Comparison of ENCODE assay signal across 18 cellular contexts in the genomic region with DNA sequence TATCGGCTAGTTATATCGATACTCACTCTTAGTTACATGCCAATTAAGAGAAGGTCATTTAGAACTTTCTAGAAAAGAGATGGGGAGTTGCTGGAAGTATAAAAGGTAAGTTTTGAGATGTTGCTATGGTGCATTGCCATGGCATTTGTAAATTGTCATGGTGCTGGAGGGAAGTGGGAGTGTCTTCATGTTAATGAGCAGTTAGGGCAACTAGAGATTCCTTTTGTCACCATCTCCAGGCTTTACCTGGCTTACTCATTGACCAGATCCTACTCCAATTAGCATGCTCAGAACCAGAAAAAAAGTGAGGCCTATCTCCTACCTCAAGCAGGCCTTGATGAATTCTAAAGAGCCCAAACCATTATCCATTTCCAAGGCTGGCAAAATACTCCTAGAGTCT.
DNase-seq lines count a peak whose midpoint lies in the region; ATAC-seq, FAIRE-seq and TF ChIP-seq lines count a peak whose summit lies in the region.
"Had no signal": no experiment of that assay in that cellular context is flagged by ENCODE, and none has a peak within 500 bp of the region (broad histone marks: within the 10 kb centered on the region; RNA-seq: fewer than 3 reads in every experiment).

No MANE protein-coding gene starts in this region.

- H4K8ac ChIP-seq in mesendoderm (ENCODE audit: low read depth, low read length) = no peak overlapping the region

- H3K56ac ChIP-seq in mesendoderm (ENCODE audit: low read length) = no peak overlapping the region

- peak; percentile 4 for FAIRE-seq in HTR-8/SVneo (lab: Jason Lieb, UNC)
- FAIRE-seq: A204.1, GM12878 had no signal

- no peaks in the 10 kb centered on the region for H3K79me1 ChIP-seq in mesendoderm (ENCODE audit: low read length)

- no peak overlapping the region for H2BK15ac ChIP-seq in mesendoderm (replicated peaks; ENCODE audit: low read depth)

- H4K5ac ChIP-seq in mesendoderm (ENCODE audit: low read length) = no peak overlapping the region

- no peaks in the 10 kb centered on the region for H3K27me3 ChIP-seq in mesendoderm (ENCODE audit: insufficient read depth, low read length, poor library complexity)

- H3K27ac ChIP-seq in mesendoderm (ENCODE audit: low read depth, low read length) = no peak overlapping the region
- H3K27ac ChIP-seq: C4-2B had no signal

- no peak overlapping the region for H3K4me3 ChIP-seq in mesendoderm (ENCODE audit: low read length)
- H3K4me3 ChIP-seq: GM12878 had no signal

- peaks cover 10% of the 10 kb centered on the region; the same call in 1 of the 2 replicates for H3K9me3 Mint-ChIP-seq in WTC11
- H3K9me3 Mint-ChIP-seq: CD4-positive, alpha-beta T cell had no signal

- H2BK120ac ChIP-seq in mesendoderm (ENCODE audit: low read depth, low read length) = no peak overlapping the region

- CTCF ChIA-PET in WTC11 (lab: Charles Lee) = no interaction called here

- no peak overlapping the region for H3K18ac ChIP-seq in mesendoderm (ENCODE audit: low read length)

- no peaks in the 10 kb centered on the region for H3K4me1 ChIP-seq in mesendoderm (ENCODE audit: control insufficient read depth, low read depth, low read length)
- H3K4me1 ChIP-seq: Caco-2 had no signal

- peaks cover 2% of the 10 kb centered on the region for H3K4me1 Mint-ChIP-seq in WTC11

- no peak overlapping the region for H3K4me2 ChIP-seq in mesendoderm (ENCODE audit: low read length)

- H3K36me3 Mint-ChIP-seq in WTC11 = no peaks in the 10 kb centered on the region

- H3K23ac ChIP-seq in mesendoderm (ENCODE audit: low read length) = no peak overlapping the region

- no peaks in the 10 kb centered on the region for H3K36me3 ChIP-seq in mesendoderm (ENCODE audit: control insufficient read depth, insufficient read depth, low read length)

- H3K4me3 Mint-ChIP-seq in WTC11 = no peak overlapping the region
- H3K4me3 Mint-ChIP-seq: CD4-positive, alpha-beta T cell had no signal

- H2AK5ac ChIP-seq in mesendoderm (ENCODE audit: low read length) = no peak overlapping the region

- no peaks in the 10 kb centered on the region for H3K79me2 ChIP-seq in mesendoderm (ENCODE audit: control insufficient read depth, insufficient read depth, low read length)

- peak; percentile 78 for ATAC-seq in WTC11
- ATAC-seq: GM12878 had no signal

- H3K27ac Mint-ChIP-seq in WTC11 = no peak overlapping the region
- H3K27ac Mint-ChIP-seq: CD4-positive, alpha-beta T cell had no signal

- TF ChIP-seq CTCF in WTC11 (IDR thresholded peaks at IDR 0.05) = no peak

- no peak overlapping the region for H2BK5ac ChIP-seq in mesendoderm (ENCODE audit: low read length)

- no peak overlapping the region for H3K9ac ChIP-seq in mesendoderm (ENCODE audit: low read length)

- POLR2A ChIA-PET in WTC11 (lab: Charles Lee) = no interaction called here

- DNase-seq in HTR-8/SVneo (ENCODE audit: insufficient read length, low spot score) = no peak
- no peak for DNase-seq in WTC11 (ENCODE audit: low spot score)
- DNase-seq in mesendoderm = peak; percentile 55
- DNase-seq in AG08395 (ENCODE audit: low spot score) = no peak
- no peak for DNase-seq in activated naive CD4-positive, alpha-beta T cell (lab: John Stamatoyannopoulos, UW)
- DNase-seq in DMS 273 (lab: John Stamatoyannopoulos, UW; ENCODE audit: unreplicated experiment) = no peak
- DNase-seq: ACHN; AML-193; Caco-2; CD4-positive, alpha-beta T cell; DMS79 treated with DMSO at 0.1 percent for 48 hours; EL; GOT3; H7; KBM-7 had no signal

- H3K27me3 Mint-ChIP-seq in WTC11 (ENCODE audit: low read depth) = no peaks in the 10 kb centered on the region
- H3K27me3 Mint-ChIP-seq: CD4-positive, alpha-beta T cell had no signal

- H3K4ac ChIP-seq in mesendoderm (ENCODE audit: low read depth, low read length) = no peak overlapping the region

- WGBS in mesendoderm (ENCODE audit: extremely low coverage, insufficient coverage, low lambda C conversion rate) = no CpG with 5 or more reads among the region's 2 CpGs

TF ChIP-seq in WTC11, 78 proteins besides CTCF, POLR2A, EP300 and RAD21:
- no peak for TF ChIP-seq CREM (CRISPR knock-in tag; IDR thresholded peaks at IDR 0.05)
- no peak for TF ChIP-seq ETV6 (CRISPR knock-in tag; IDR thresholded peaks at IDR 0.05)
- no peak for TF ChIP-seq NR2C2 (CRISPR knock-in tag; IDR thresholded peaks at IDR 0.05)
- TF ChIP-seq, protein P1, sequence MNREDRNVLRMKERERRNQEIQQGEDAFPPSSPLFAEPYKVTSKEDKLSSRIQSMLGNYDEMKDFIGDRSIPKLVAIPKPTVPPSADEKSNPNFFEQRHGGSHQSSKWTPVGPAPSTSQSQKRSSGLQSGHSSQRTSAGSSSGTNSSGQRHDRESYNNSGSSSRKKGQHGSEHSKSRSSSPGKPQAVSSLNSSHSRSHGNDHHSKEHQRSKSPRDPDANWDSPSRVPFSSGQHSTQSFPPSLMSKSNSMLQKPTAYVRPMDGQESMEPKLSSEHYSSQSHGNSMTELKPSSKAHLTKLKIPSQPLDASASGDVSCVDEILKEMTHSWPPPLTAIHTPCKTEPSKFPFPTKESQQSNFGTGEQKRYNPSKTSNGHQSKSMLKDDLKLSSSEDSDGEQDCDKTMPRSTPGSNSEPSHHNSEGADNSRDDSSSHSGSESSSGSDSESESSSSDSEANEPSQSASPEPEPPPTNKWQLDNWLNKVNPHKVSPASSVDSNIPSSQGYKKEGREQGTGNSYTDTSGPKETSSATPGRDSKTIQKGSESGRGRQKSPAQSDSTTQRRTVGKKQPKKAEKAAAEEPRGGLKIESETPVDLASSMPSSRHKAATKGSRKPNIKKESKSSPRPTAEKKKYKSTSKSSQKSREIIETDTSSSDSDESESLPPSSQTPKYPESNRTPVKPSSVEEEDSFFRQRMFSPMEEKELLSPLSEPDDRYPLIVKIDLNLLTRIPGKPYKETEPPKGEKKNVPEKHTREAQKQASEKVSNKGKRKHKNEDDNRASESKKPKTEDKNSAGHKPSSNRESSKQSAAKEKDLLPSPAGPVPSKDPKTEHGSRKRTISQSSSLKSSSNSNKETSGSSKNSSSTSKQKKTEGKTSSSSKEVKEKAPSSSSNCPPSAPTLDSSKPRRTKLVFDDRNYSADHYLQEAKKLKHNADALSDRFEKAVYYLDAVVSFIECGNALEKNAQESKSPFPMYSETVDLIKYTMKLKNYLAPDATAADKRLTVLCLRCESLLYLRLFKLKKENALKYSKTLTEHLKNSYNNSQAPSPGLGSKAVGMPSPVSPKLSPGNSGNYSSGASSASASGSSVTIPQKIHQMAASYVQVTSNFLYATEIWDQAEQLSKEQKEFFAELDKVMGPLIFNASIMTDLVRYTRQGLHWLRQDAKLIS (CRISPR knock-in tag; IDR thresholded peaks at IDR 0.05; ENCODE audit: borderline replicate concordance) = no peak
